ENCODE assay signal across 16 cellular contexts in genomic region chr17:35821308-35821707, GRCh38. TPM values are rescaled to one million over a fixed set of nuclear protein-coding genes. Genes with fewer than 3 reads are reported as not detected.
DNase-seq lines count a peak whose midpoint lies in the region; ATAC-seq and TF ChIP-seq lines count a peak whose summit lies in the region.
"Had no signal": no experiment of that assay in that cellular context is flagged by ENCODE, and none has a peak within 500 bp of the region (broad histone marks: within the 10 kb centered on the region; RNA-seq: fewer than 3 reads in every experiment).

No MANE protein-coding gene starts in this region.

- H3K9me3 ChIP-seq in esophagus muscularis mucosa: no peaks in the 10 kb centered on the region
- H3K9me3 ChIP-seq: A549, Caco-2 had no signal

- H3K27ac Mint-ChIP-seq in activated naive CD4-positive, alpha-beta T cell treated with anti-CD3 and anti-CD28 coated beads, Interleukin-2, amount 50 U/mL, for 24 hours: peak overlapping the region; percentile 23
- H3K27ac Mint-ChIP-seq: CD4-positive, alpha-beta T cell had no signal

- no peaks in the 10 kb centered on the region for H3K27me3 Mint-ChIP-seq in activated naive CD4-positive, alpha-beta T cell treated with anti-CD3 and anti-CD28 coated beads, Interleukin-2, amount 50 U/mL, for 24 hours
- H3K27me3 Mint-ChIP-seq: CD4-positive, alpha-beta T cell had no signal

- no peak for TF ChIP-seq EP300 in esophagus muscularis mucosa (IDR thresholded peaks at IDR 0.05)

- H3K4me1 ChIP-seq in esophagus muscularis mucosa: peaks cover 7 to 67% (median 63%) of the 10 kb centered on the region in 4 donors
- H3K4me1 ChIP-seq: Caco-2 had no signal

- no peak overlapping the region for H3K4me3 ChIP-seq in esophagus muscularis mucosa
- H3K4me3 ChIP-seq: A549, GM23248 had no signal

- H3K4me3 Mint-ChIP-seq in activated naive CD4-positive, alpha-beta T cell treated with anti-CD3 and anti-CD28 coated beads, Interleukin-2, amount 50 U/mL, for 24 hours: no peak overlapping the region
- H3K4me3 Mint-ChIP-seq: CD4-positive, alpha-beta T cell had no signal

- WGBS in esophagus muscularis mucosa: 65% methylated on average over 2 of the region's 2 CpGs

- no peak for DNase-seq in activated naive CD4-positive, alpha-beta T cell (lab: John Stamatoyannopoulos, UW)
- no peak for DNase-seq in esophagus muscularis mucosa (ENCODE audit: extremely low spot score)
- no peak for DNase-seq in NCI-H82 treated with DMSO at 0.1 percent for 48 hours (lab: John Stamatoyannopoulos, UW; ENCODE audit: unreplicated experiment)
- no peak for DNase-seq in stimulated activated CD4-positive, alpha-beta T cell treated with anti-CD3 and anti-CD28 coated beads, Interleukin-2, amount 100 ng/mL, for 48 hours
- DNase-seq: AML-193; Caco-2; CD4-positive, alpha-beta T cell; GM23248; HCEC 1CT had no signal

- H3K27me3 ChIP-seq in esophagus muscularis mucosa: no peaks in the 10 kb centered on the region

- no peaks in the 10 kb centered on the region for H3K9me3 Mint-ChIP-seq in activated naive CD4-positive, alpha-beta T cell treated with anti-CD3 and anti-CD28 coated beads, Interleukin-2, amount 50 U/mL, for 24 hours
- H3K9me3 Mint-ChIP-seq: CD4-positive, alpha-beta T cell had no signal

- peaks cover 28% of the 10 kb centered on the region for H3K36me3 Mint-ChIP-seq in activated naive CD4-positive, alpha-beta T cell treated with anti-CD3 and anti-CD28 coated beads, Interleukin-2, amount 50 U/mL, for 24 hours

- no peak for ATAC-seq in HG03280 (IDR thresholded peaks at IDR 0.05; ENCODE audit: unreplicated experiment)
- ATAC-seq: A549 had no signal

- TF ChIP-seq CTCF in VCaP (conservative IDR thresholded peaks at IDR 0.05) (no peak), esophagus muscularis mucosa (IDR thresholded peaks at IDR 0.05) (no peak)

- peak overlapping the region; percentile 36 for H3K27ac ChIP-seq in VCaP
- H3K27ac ChIP-seq in esophagus muscularis mucosa (replicated peaks in 1 of 4): peak overlapping the region; percentile 63 to 72 (median 70)
- H3K27ac ChIP-seq: A549, C4-2B, GM23248, HL-60 had no signal

- intact Hi-C loops in esophagus muscularis mucosa (cut with DNase I): no loop called here

- TF ChIP-seq POLR2A in esophagus muscularis mucosa (IDR thresholded peaks at IDR 0.05; ENCODE audit: low read depth): no peak

- H3K4me1 Mint-ChIP-seq in activated naive CD4-positive, alpha-beta T cell treated with anti-CD3 and anti-CD28 coated beads, Interleukin-2, amount 50 U/mL, for 24 hours: peaks cover 47% of the 10 kb centered on the region

- peaks cover 28 to 80% (median 55%) of the 10 kb centered on the region in 4 donors for H3K36me3 ChIP-seq in esophagus muscularis mucosa

RNA-seq across cellular contexts. Expression of gene TAF15, which starts 12.0 kb away (rescaled TPM):
- 100 to 1,000 TPM in 3 of 4 donors, 10 to 100 TPM in 1; 93.8 to 140 (median 122) TPM for total RNA-seq in esophagus muscularis mucosa

RNA-seq across cellular contexts. Expression of gene MMP28, which starts 25.9 kb away (rescaled TPM):
- 100 to 1,000 TPM in 2 of 4 donors, 10 to 100 TPM in 2; 75.5 to 150 (median 116) TPM for total RNA-seq in esophagus muscularis mucosa
- total RNA-seq: Caco-2, GM23248 had no signal

RNA-seq across cellular contexts. Expression of gene HEATR9, which starts 47.4 kb away (rescaled TPM):
- under 1 TPM in 1 of 4 donors, not detected in 3; 0.13 TPM for total RNA-seq in esophagus muscularis mucosa
- total RNA-seq: Caco-2, GM23248, HT1080 had no signal

RNA-seq across cellular contexts. Expression of gene CCL5, which starts 58.9 kb away (rescaled TPM):
- total RNA-seq in esophagus muscularis mucosa: 10 to 100 TPM in 1 of 4 donors, 1 to 10 TPM in 3; 1.6 to 11.3 (median 2.2) TPM
- total RNA-seq: Caco-2, GM23248, HT1080 had no signal
